11 cellular contexts compared by ENCODE assay signal in the genomic region with DNA sequence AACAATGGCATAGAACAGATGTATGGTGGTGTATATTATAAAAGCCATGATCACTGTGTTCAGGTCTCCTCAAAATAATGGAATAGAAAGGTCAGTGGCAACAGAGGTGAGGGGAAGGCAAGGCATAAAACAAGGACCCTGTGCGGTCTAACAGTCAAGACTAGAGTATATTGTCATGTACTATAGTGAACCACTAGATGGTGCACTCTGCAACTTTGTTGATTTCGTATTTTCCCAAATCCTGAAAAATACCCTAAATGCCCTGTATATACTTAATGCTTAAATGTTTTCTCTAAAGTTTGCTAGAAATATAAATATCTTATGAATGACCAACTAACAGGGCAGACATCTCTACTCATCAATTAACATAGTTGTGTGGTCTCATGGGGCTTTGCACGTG.
DNase-seq lines count a peak whose midpoint lies in the region; ATAC-seq and TF ChIP-seq lines count a peak whose summit lies in the region.
"Had no signal": no experiment of that assay in that cellular context is flagged by ENCODE, and none has a peak within 500 bp of the region (broad histone marks: within the 10 kb centered on the region; RNA-seq: fewer than 3 reads in every experiment).

No MANE protein-coding gene starts in this region.

- H3K18ac ChIP-seq in H9 (ENCODE audit: insufficient read length, low read depth, low read length), result no peak overlapping the region

- H3K4me2 ChIP-seq in H9 (ENCODE audit: insufficient read depth, insufficient read length, low read length), result no peak overlapping the region

- no peaks in the 10 kb centered on the region for H4K20me1 ChIP-seq in H9 (ENCODE audit: control insufficient read depth, insufficient read depth, insufficient read length)

- H4K91ac ChIP-seq in H9 (ENCODE audit: insufficient read length, low read depth, low read length), result no peak overlapping the region

- H2BK12ac ChIP-seq in H9 (ENCODE audit: insufficient read length, low read depth, low read length), result no peak overlapping the region

- H3K23me2 ChIP-seq in H9 (ENCODE audit: insufficient read length, low read depth, low read length, poor library complexity, severe bottlenecking), result no peaks in the 10 kb centered on the region

- no peak overlapping the region for H3K14ac ChIP-seq in H9 (ENCODE audit: insufficient read depth, low read length)

- 0 out of 2 replicates have a peak, but pooled peaks cover 2% of the 10 kb centered on the region for H3K79me2 ChIP-seq in H9 (ENCODE audit: insufficient read depth, low read length)

- DNase-seq in AG09309 (ENCODE audit: low read depth), result no peak
- no peak for DNase-seq in H9
- DNase-seq in iPS-NIHi7 (ENCODE audit: extremely low spot score), result peak; percentile 48
- DNase-seq in DMS79 (lab: John Stamatoyannopoulos, UW), result no peak
- no peak for DNase-seq in spleen
- DNase-seq in T-helper 2 cell, result no peak
- DNase-seq: activated T-cell treated with anti-CD3 and anti-CD28 coated beads, Interleukin-2, amount 50 U/mL, for 72 hours had no signal

- no peak overlapping the region for H3T11ph ChIP-seq in H9 (ENCODE audit: low read length)

- peaks cover 0 to 2% of the 10 kb centered on the region in 2 experiments; a peak in 1 of 5 replicates for H3K9me3 Mint-ChIP-seq in H9

- H3K4me3 Mint-ChIP-seq in H9, result no peak overlapping the region
- H3K4me3 Mint-ChIP-seq: activated T-cell treated with anti-CD3 and anti-CD28 coated beads, Interleukin-2, amount 50 U/mL, for 72 hours; memory B cell had no signal

- H3K4ac ChIP-seq in H9 (ENCODE audit: low read depth, low read length), result no peak overlapping the region

- H3K23ac ChIP-seq in H9 (ENCODE audit: insufficient read length, low read depth, low read length), result no peak overlapping the region

- intact Hi-C loops in spleen (cut with DNase I; ENCODE audit: low total_unique reads), result no loop called here

- no peak overlapping the region for H3K27ac Mint-ChIP-seq in H9
- H3K27ac Mint-ChIP-seq: activated T-cell treated with anti-CD3 and anti-CD28 coated beads, Interleukin-2, amount 50 U/mL, for 72 hours; memory B cell had no signal

- peak; percentile 76 for ATAC-seq in SK-N-SH treated with all-trans-retinoic acid at 6 μM for 48 hours
- ATAC-seq in GM21390 (IDR thresholded peaks at IDR 0.05; ENCODE audit: unreplicated experiment), result no peak
- ATAC-seq: activated T-cell treated with anti-CD3 and anti-CD28 coated beads, Interleukin-2, amount 50 U/mL, for 72 hours had no signal

- H3K56ac ChIP-seq in H9 (ENCODE audit: insufficient read length, low read depth, low read length), result no peak overlapping the region

- H3K27me3 ChIP-seq in H9 (ENCODE audit: insufficient read depth, low read length), result no peaks in the 10 kb centered on the region
- H3K27me3 ChIP-seq in spleen (replicated peaks in 1 of 7), result no peaks in the 10 kb centered on the region

- no peak overlapping the region for H2BK15ac ChIP-seq in H9 (ENCODE audit: low read depth, low read length)

- H3K9me3 ChIP-seq in H9 (ENCODE audit: control insufficient read depth, low read depth, low read length), result no peaks in the 10 kb centered on the region
- H3K9me3 ChIP-seq in spleen, result no peaks in the 10 kb centered on the region
- H3K9me3 ChIP-seq: thoracic aorta had no signal

- H2BK20ac ChIP-seq in H9 (ENCODE audit: low read depth, low read length, poor library complexity, severe bottlenecking), result no peak overlapping the region

- H2BK120ac ChIP-seq in H9 (ENCODE audit: low read depth, low read length, poor library complexity, severe bottlenecking), result no peak overlapping the region

- no peak overlapping the region for H3K27ac ChIP-seq in H9 (ENCODE audit: insufficient read length, low read depth, low read length)
- no peak overlapping the region for H3K27ac ChIP-seq in spleen
- H3K27ac ChIP-seq: thoracic aorta had no signal

- H3K4me1 ChIP-seq in H9 (ENCODE audit: insufficient read depth, low read length), result peaks cover 6% of the 10 kb centered on the region; the same call in 1 of the 2 replicates
- H3K4me1 ChIP-seq in spleen, result no peaks in the 10 kb centered on the region

- H4K5ac ChIP-seq in H9 (ENCODE audit: insufficient read length, low read depth, low read length), result no peak overlapping the region

- no peaks in the 10 kb centered on the region for H3K27me3 Mint-ChIP-seq in H9 (ENCODE audit: low read depth)
- H3K27me3 Mint-ChIP-seq: memory B cell had no signal

- H2AFZ ChIP-seq in H9 (ENCODE audit: low read length), result no peak overlapping the region

- H3K36me3 Mint-ChIP-seq in H9 (ENCODE audit: insufficient read depth in 1 of 3, low read depth in 3 of 3), result peaks cover 2 to 15% (median 5%) of the 10 kb centered on the region in 3 experiments; a peak in 6 of 7 replicates
- H3K36me3 Mint-ChIP-seq: memory B cell had no signal

- H2AK5ac ChIP-seq in H9 (ENCODE audit: insufficient read length, low read length), result no peak overlapping the region

- no peaks in the 10 kb centered on the region for H3K79me1 ChIP-seq in H9 (ENCODE audit: insufficient read depth, low read depth, low read length, poor library complexity, severe bottlenecking)

- WGBS in H9 (ENCODE audit: extremely low coverage, insufficient read length, low lambda C conversion rate), result no CpG with 5 or more reads among the region's 3 CpGs
- WGBS in spleen, 5 donors, result 65 to 77% (median 70%) methylated on average over 3 of the region's 3 CpGs

- TF ChIP-seq CTCF in AG09309 (IDR thresholded peaks at IDR 0.05; ENCODE audit: control insufficient read depth, insufficient read depth, low read depth, low read length, missing control alignments) (peak; percentile 38), H9 (conservative IDR thresholded peaks at IDR 0.05) (peak; percentile 81), spleen (IDR thresholded peaks at IDR 0.05 in 8 of 11, conservative IDR thresholded peaks at IDR 0.05 in 3 of 11) (peak in 2 of 11 experiments; percentile 25 to 37)

- H3K9ac ChIP-seq in H9 (ENCODE audit: extremely low read depth, insufficient read length, low read length), result no peak overlapping the region

- peaks cover 14 to 19% of the 10 kb centered on the region in 2 experiments for H3K4me1 Mint-ChIP-seq in H9
- H3K4me1 Mint-ChIP-seq: memory B cell had no signal

- no peak overlapping the region for H4K8ac ChIP-seq in H9 (replicated peaks; ENCODE audit: insufficient read length, low read depth, low read length)

- TF ChIP-seq POLR2A in spleen (IDR thresholded peaks at IDR 0.05), result no peak

- no peaks in the 10 kb centered on the region for H3K36me3 ChIP-seq in spleen
- H3K36me3 ChIP-seq: thoracic aorta had no signal

- no peak overlapping the region for H3K4me3 ChIP-seq in AG09309 (ENCODE audit: control insufficient read depth, low read depth, low read length)
- no peak overlapping the region for H3K4me3 ChIP-seq in spleen
- H3K4me3 ChIP-seq: thoracic aorta had no signal

- H2BK5ac ChIP-seq in H9 (ENCODE audit: insufficient read length, low read length), result no peak overlapping the region

TF ChIP-seq in SK-N-SH treated with all-trans-retinoic acid at 6 μM for 48 hours, 23 proteins besides CTCF, POLR2A, EP300 and RAD21:
- TF ChIP-seq RARB (CRISPR knock-in tag; IDR thresholded peaks at IDR 0.05) (no peak), BACH2 (CRISPR knock-in tag; IDR thresholded peaks at IDR 0.05; ENCODE audit: borderline replicate concordance) (no peak), ZFP30 (CRISPR knock-in tag; IDR thresholded peaks at IDR 0.05) (no peak), ZNF565 (CRISPR knock-in tag; conservative IDR thresholded peaks at IDR 0.05; ENCODE audit: low read depth) (no peak), PPARA (CRISPR knock-in tag; IDR thresholded peaks at IDR 0.05; ENCODE audit: borderline replicate concordance) (no peak), CSDC2 (CRISPR knock-in tag; IDR thresholded peaks at IDR 0.05) (no peak), OSR1 (CRISPR knock-in tag; IDR thresholded peaks at IDR 0.05) (no peak), ZC3H10 (CRISPR knock-in tag; IDR thresholded peaks at IDR 0.05) (no peak)
- TF ChIP-seq, protein P1, sequence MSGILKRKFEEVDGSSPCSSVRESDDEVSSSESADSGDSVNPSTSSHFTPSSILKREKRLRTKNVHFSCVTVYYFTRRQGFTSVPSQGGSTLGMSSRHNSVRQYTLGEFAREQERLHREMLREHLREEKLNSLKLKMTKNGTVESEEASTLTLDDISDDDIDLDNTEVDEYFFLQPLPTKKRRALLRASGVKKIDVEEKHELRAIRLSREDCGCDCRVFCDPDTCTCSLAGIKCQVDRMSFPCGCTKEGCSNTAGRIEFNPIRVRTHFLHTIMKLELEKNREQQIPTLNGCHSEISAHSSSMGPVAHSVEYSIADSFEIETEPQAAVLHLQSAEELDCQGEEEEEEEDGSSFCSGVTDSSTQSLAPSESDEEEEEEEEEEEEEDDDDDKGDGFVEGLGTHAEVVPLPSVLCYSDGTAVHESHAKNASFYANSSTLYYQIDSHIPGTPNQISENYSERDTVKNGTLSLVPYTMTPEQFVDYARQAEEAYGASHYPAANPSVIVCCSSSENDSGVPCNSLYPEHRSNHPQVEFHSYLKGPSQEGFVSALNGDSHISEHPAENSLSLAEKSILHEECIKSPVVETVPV (CRISPR knock-in tag; IDR thresholded peaks at IDR 0.05), result no peak
